1 cellular context compared by ENCODE assay signal in genomic region chr6:27290065-27290849, GRCh38.
TF ChIP-seq lines count a peak whose summit lies in the region.

No MANE protein-coding gene starts in this region.

TF ChIP-seq in K562, 482 proteins besides CTCF, POLR2A, EP300 and RAD21 (continued from another document):
- no peak for TF ChIP-seq ZBTB33 (CRISPR knock-in tag; IDR thresholded peaks at IDR 0.05)
- TF ChIP-seq SMARCA4 (IDR thresholded peaks at IDR 0.05), result peak; percentile 86
- no peak for TF ChIP-seq MCM3 (IDR thresholded peaks at IDR 0.05)
- TF ChIP-seq HNRNPH1 (optimal IDR thresholded peaks at IDR 0.05; ENCODE audit: low read depth, low read length), result no peak
- 0 out of 2 replicates have a peak, but pooled peaks have one; percentile 50 for TF ChIP-seq FOXP4 (CRISPR knock-in tag; IDR thresholded peaks at IDR 0.05; ENCODE audit: borderline replicate concordance)
- TF ChIP-seq ZC3H8 (IDR thresholded peaks at IDR 0.05), result no peak
- TF ChIP-seq YY1 (IDR thresholded peaks at IDR 0.05; ENCODE audit: borderline replicate concordance in 1 of 3, control insufficient read depth in 1 of 3, extremely low read depth in 1 of 3, insufficient read depth in 3 of 3, insufficient read length in 1 of 3, insufficient replicate concordance in 2 of 3, low read depth in 1 of 3, low read length in 2 of 3), result peak in 2 of 3 experiments; percentile 29 to 58
- TF ChIP-seq THAP12 (CRISPR knock-in tag; IDR thresholded peaks at IDR 0.05), result 0 out of 2 replicates have a peak, but pooled peaks have one; percentile 20
- no peak for TF ChIP-seq CAMTA2 (CRISPR knock-in tag; conservative IDR thresholded peaks at IDR 0.05)
- peak; percentile 51 for TF ChIP-seq SMAD1 (IDR thresholded peaks at IDR 0.05; ENCODE audit: low read depth, low read length, partially characterized antibody)
- no peak for TF ChIP-seq ZNF445 (CRISPR knock-in tag; IDR thresholded peaks at IDR 0.05; ENCODE audit: low read depth)
- peak; percentile 32; the same call in 1 of the 2 replicates for TF ChIP-seq ELF1 (tag; IDR thresholded peaks at IDR 0.05)
- no peak for TF ChIP-seq ZNF584 (CRISPR knock-in tag; IDR thresholded peaks at IDR 0.05; ENCODE audit: low read depth)
- no peak for TF ChIP-seq PHTF2 (CRISPR knock-in tag; IDR thresholded peaks at IDR 0.05)
- TF ChIP-seq KHSRP (IDR thresholded peaks at IDR 0.05), result no peak
- TF ChIP-seq ZNF778 (CRISPR knock-in tag; IDR thresholded peaks at IDR 0.05), result no peak
